ENCODE assay signal across 6 cellular contexts in the genomic region with DNA sequence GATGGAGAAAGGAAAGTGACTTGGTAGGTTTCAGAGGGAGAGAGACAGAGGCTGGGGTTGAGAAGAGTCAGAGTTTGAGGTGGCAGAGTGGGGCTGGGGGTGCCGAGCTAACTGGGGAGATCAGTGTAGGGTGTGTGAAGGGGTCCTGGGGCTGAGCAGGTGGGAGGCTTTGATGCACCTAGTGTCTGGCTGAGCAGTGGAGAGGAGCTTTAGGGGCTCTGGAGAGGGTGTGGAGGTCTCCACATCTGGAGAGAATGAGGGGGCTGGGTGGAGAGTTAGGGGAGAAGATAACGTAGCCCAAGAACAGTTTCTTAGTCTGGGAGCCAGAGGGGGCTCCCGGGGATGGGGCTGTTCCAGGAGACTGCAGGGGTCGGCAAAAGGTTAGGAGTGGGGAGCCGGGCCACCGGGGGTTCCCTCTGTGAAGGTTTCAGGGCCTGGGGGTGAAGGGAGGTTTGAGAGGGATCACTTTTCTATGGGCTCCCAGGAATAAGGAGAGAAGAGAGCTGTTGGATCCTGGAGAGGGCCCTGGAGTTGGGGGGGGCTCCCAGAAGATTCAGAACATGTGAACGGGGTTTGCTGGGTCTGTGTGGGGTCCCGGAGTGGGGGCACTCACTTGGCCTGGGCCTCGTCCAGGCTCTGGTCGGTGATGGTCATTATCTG. TPM values are rescaled to one million over a fixed set of nuclear protein-coding genes. Genes with fewer than 3 reads are reported as not detected.
DNase-seq lines count a peak whose midpoint lies in the region; ATAC-seq lines count a peak whose summit lies in the region.

No MANE protein-coding gene starts in this region.

- 1 to 2% methylated on average over 10 of the region's 10 CpGs for WGBS in aorta, 2 donors

- peak overlapping the region; percentile 89 for H3K27ac Mint-ChIP-seq in stimulated activated naive CD8-positive, alpha-beta T cell treated with anti-CD3 and anti-CD28 coated beads, Interleukin-15, Interleukin-2, amounts not matched to agents 100 ng/mL and 50 ng/mL, for 24 hours

- H3K36me3 ChIP-seq in iPS-15b (ENCODE audit: control insufficient read depth, insufficient read depth, low read length) (peaks cover 9% of the 10 kb centered on the region), aorta (ENCODE audit: control insufficient read depth in 1 of 2, insufficient read depth in 2 of 2, low read length in 1 of 2) (no peaks in the 10 kb centered on the region)

- peaks cover 33% of the 10 kb centered on the region for H3K36me3 Mint-ChIP-seq in stimulated activated naive CD8-positive, alpha-beta T cell treated with anti-CD3 and anti-CD28 coated beads, Interleukin-15, Interleukin-2, amounts not matched to agents 100 ng/mL and 50 ng/mL, for 24 hours (ENCODE audit: low read depth)

- H3K9me3 ChIP-seq in iPS-15b (ENCODE audit: control insufficient read depth, insufficient read depth, low read length) (no peaks in the 10 kb centered on the region), aorta (ENCODE audit: control insufficient read depth, low read length) (no peaks in the 10 kb centered on the region)

- H3K9me3 Mint-ChIP-seq in stimulated activated naive CD8-positive, alpha-beta T cell treated with anti-CD3 and anti-CD28 coated beads, Interleukin-15, Interleukin-2, amounts not matched to agents 100 ng/mL and 50 ng/mL, for 24 hours = no peaks in the 10 kb centered on the region

- H3K4me3 Mint-ChIP-seq in stimulated activated naive CD8-positive, alpha-beta T cell treated with anti-CD3 and anti-CD28 coated beads, Interleukin-15, Interleukin-2, amounts not matched to agents 100 ng/mL and 50 ng/mL, for 24 hours = peak overlapping the region; percentile 90

- H3K4me1 Mint-ChIP-seq in stimulated activated naive CD8-positive, alpha-beta T cell treated with anti-CD3 and anti-CD28 coated beads, Interleukin-15, Interleukin-2, amounts not matched to agents 100 ng/mL and 50 ng/mL, for 24 hours (ENCODE audit: low read depth) = peaks cover 69% of the 10 kb centered on the region

- peak overlapping the region; percentile 60 to 78 for H3K27ac ChIP-seq in aorta (ENCODE audit: low read depth in 1 of 2, low read length in 2 of 2)

- intact Hi-C loops in aorta (cut with DNase I) = no loop called here

- H3K27me3 ChIP-seq in iPS-15b (ENCODE audit: control insufficient read depth, insufficient read depth, low read length) (no peaks in the 10 kb centered on the region), aorta (ENCODE audit: control insufficient read depth in 1 of 2, insufficient read depth in 2 of 2, low read length in 1 of 2) (no peaks in the 10 kb centered on the region)

- no peaks in the 10 kb centered on the region for H3K27me3 Mint-ChIP-seq in stimulated activated naive CD8-positive, alpha-beta T cell treated with anti-CD3 and anti-CD28 coated beads, Interleukin-15, Interleukin-2, amounts not matched to agents 100 ng/mL and 50 ng/mL, for 24 hours

- peak overlapping the region; percentile 68 for H3K9ac ChIP-seq in iPS-15b (ENCODE audit: low read depth, low read length)

- H3K4me3 ChIP-seq in iPS-15b (ENCODE audit: low read depth, low read length) (peak overlapping the region; percentile 48), aorta (ENCODE audit: low read length in 2 of 2) (peak overlapping the region; percentile 87 to 89)

- peaks cover 5% of the 10 kb centered on the region for H3K4me1 ChIP-seq in iPS-15b (ENCODE audit: control insufficient read depth, insufficient read depth, low read length)
- H3K4me1 ChIP-seq in aorta (ENCODE audit: control insufficient read depth in 1 of 2, insufficient read depth in 2 of 2, low read length in 2 of 2) = no peaks in the 10 kb centered on the region

- ATAC-seq in stimulated activated naive CD8-positive, alpha-beta T cell treated with anti-CD3 and anti-CD28 coated beads, Interleukin-15, Interleukin-2, amounts not matched to agents 100 U/mL and 50 U/mL, for 24 hours = no peak
- ATAC-seq in aorta (ENCODE audit: low FRiP score) = no peak

- no peak for DNase-seq in stimulated activated naive CD8-positive, alpha-beta T cell treated with anti-CD3 and anti-CD28 coated beads, Interleukin-15, Interleukin-2, amounts not matched to agents 100 U/mL and 50 U/mL, for 24 hours
- DNase-seq in aorta (peak in 1 of 2 donors; percentile 64), activated gamma-delta T cell treated with Interleukin-2 at 50 U/mL for 16 hours (no peak), NCI-H2107 treated with DMSO at 0.1 percent for 48 hours (lab: John Stamatoyannopoulos, UW; ENCODE audit: unreplicated experiment) (no peak)

RNA-seq across cellular contexts. Expression of gene PBX2, which starts 0.8 kb away (rescaled TPM):
- 10 to 100 TPM; 66.0 to 91.2 TPM for total RNA-seq in aorta
- polyA plus RNA-seq in aorta = 10 to 100 TPM; 11.5 to 64.0 TPM

RNA-seq across cellular contexts. Expression of gene GPSM3, which starts 3.2 kb away (rescaled TPM):
- total RNA-seq in aorta = 10 to 100 TPM; 20.1 to 26.2 TPM
- polyA plus RNA-seq in aorta = 10 to 100 TPM in 1 of 2 donors, 1 to 10 TPM in 1; 5.4 to 31.1 TPM

RNA-seq across cellular contexts. Expression of gene AGER, which starts 5.2 kb away (rescaled TPM):
- total RNA-seq in aorta = 10 to 100 TPM in 1 of 2 donors, 1 to 10 TPM in 1; 6.4 to 12.7 TPM
- polyA plus RNA-seq in aorta = 10 to 100 TPM in 1 of 2 donors, 1 to 10 TPM in 1; 1.4 to 16.5 TPM

RNA-seq across cellular contexts. Expression of gene RNF5, which starts 11.0 kb away (rescaled TPM):
- 10 to 100 TPM; 35.0 to 44.5 TPM for total RNA-seq in aorta
- polyA plus RNA-seq in aorta = 100 to 1,000 TPM in 1 of 2 donors, 10 to 100 TPM in 1; 64.1 to 109 TPM

RNA-seq across cellular contexts. Expression of gene AGPAT1, which starts 13.3 kb away (rescaled TPM):
- 10 to 100 TPM; 36.2 to 41.7 TPM for total RNA-seq in aorta
- 10 to 100 TPM; 42.9 to 54.8 TPM for polyA plus RNA-seq in aorta
